ENCODE assay signal across 12 cellular contexts in the genomic region with DNA sequence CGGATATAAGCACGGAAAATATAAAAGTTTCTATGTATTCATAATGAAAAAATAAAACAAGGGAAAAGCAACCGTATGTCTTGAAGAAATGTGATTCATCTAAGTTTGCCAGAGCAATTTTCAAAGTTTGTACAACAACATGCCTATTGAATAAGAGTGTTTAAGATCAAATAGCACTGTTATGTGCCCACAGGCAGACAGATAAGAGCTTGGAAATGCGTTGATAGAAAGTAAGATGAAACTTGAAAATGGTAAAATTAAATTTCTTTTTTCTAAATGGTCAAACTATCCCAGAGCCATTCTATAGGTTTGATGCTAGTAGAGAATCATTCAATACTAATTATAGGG.
"Had no signal": no experiment of that assay in that cellular context is flagged by ENCODE, and none has a peak within 500 bp of the region (broad histone marks: within the 10 kb centered on the region; RNA-seq: fewer than 3 reads in every experiment).

No MANE protein-coding gene starts in this region.

- H3K27ac Mint-ChIP-seq: activated CD4-positive, alpha-beta memory T cell treated with anti-CD3 and anti-CD28 coated beads, Interleukin-2, amount 10 ng/mL, durations not matched to agents 7 days and 5 days; activated CD8-positive, alpha-beta memory T cell treated with anti-CD3 and anti-CD28 coated beads, Interleukin-2, amount 10 ng/mL, durations not matched to agents 7 days and 5 days; activated naive CD8-positive, alpha-beta T cell treated with anti-CD3 and anti-CD28 coated beads for 36 hours had no signal

- H3K4me3 Mint-ChIP-seq: activated CD4-positive, alpha-beta memory T cell treated with anti-CD3 and anti-CD28 coated beads, Interleukin-2, amount 10 ng/mL, durations not matched to agents 7 days and 5 days; activated CD8-positive, alpha-beta memory T cell treated with anti-CD3 and anti-CD28 coated beads, Interleukin-2, amount 10 ng/mL, durations not matched to agents 7 days and 5 days; activated naive CD8-positive, alpha-beta T cell treated with anti-CD3 and anti-CD28 coated beads for 36 hours had no signal

- H3K27me3 Mint-ChIP-seq: activated CD4-positive, alpha-beta memory T cell treated with anti-CD3 and anti-CD28 coated beads, Interleukin-2, amount 10 ng/mL, durations not matched to agents 7 days and 5 days; activated CD8-positive, alpha-beta memory T cell treated with anti-CD3 and anti-CD28 coated beads, Interleukin-2, amount 10 ng/mL, durations not matched to agents 7 days and 5 days; activated naive CD8-positive, alpha-beta T cell treated with anti-CD3 and anti-CD28 coated beads for 36 hours had no signal

- H3K9me3 ChIP-seq: Peyer's patch, SJSA1 had no signal

- H3K36me3 Mint-ChIP-seq: activated CD8-positive, alpha-beta memory T cell treated with anti-CD3 and anti-CD28 coated beads, Interleukin-2, amount 10 ng/mL, durations not matched to agents 7 days and 5 days; activated naive CD8-positive, alpha-beta T cell treated with anti-CD3 and anti-CD28 coated beads for 36 hours had no signal

- H3K9me3 Mint-ChIP-seq: activated CD4-positive, alpha-beta memory T cell treated with anti-CD3 and anti-CD28 coated beads, Interleukin-2, amount 10 ng/mL, durations not matched to agents 7 days and 5 days; activated naive CD8-positive, alpha-beta T cell treated with anti-CD3 and anti-CD28 coated beads for 36 hours had no signal

- H3K4me1 Mint-ChIP-seq: activated CD8-positive, alpha-beta memory T cell treated with anti-CD3 and anti-CD28 coated beads, Interleukin-2, amount 10 ng/mL, durations not matched to agents 7 days and 5 days had no signal

- H3K27me3 ChIP-seq: brain microvascular endothelial cell, Peyer's patch, SJSA1 had no signal

- H3K27ac ChIP-seq: brain microvascular endothelial cell, Peyer's patch, SJSA1, WERI-Rb-1 had no signal

- H3K36me3 ChIP-seq: brain microvascular endothelial cell, Peyer's patch, SJSA1 had no signal

- DNase-seq: MV-4-11; NCI-H1436 treated with DMSO at 0.1 percent for 48 hours; NCI-H1694 treated with DMSO at 0.1 percent for 48 hours; NCI-H524 treated with DMSO at 0.1 percent for 48 hours; NK-92 treated with Interleukin-12 subunit alpha and Interleukin-12 subunit beta, amount 100 ng/mL, for 24 hours had no signal
